Comparison of ENCODE assay signal across 20 cellular contexts in the genomic region with DNA sequence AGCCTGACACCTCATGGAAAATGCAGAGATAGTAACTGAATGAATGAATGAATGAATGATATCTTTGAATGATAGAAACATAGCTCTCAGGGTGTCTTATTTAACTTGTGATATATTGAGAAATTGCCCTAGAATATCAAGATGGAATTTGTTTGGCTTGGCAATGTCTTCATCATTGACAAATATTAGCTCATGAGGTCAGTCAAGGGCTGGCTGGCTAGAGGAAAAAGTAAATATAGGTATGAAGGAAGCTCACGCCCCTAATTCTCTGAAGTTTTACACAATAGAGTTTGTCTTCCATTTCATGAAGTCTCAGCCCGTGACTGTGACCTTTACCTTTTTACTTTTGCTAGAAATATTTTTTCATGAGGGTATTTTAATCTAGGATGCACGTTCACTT.
"Had no signal": no experiment of that assay in that cellular context is flagged by ENCODE, and none has a peak within 500 bp of the region (broad histone marks: within the 10 kb centered on the region; RNA-seq: fewer than 3 reads in every experiment).

No MANE protein-coding gene starts in this region.

- H3K27me3 ChIP-seq: ovary, suprapubic skin had no signal

- H3K4me1 ChIP-seq: left ventricle myocardium inferior, suprapubic skin had no signal

- H3K27ac ChIP-seq: left ventricle myocardium inferior, ovary, suprapubic skin had no signal

- H3K4me3 ChIP-seq: left ventricle myocardium inferior, ovary, suprapubic skin had no signal

- DNase-seq: activated B cell treated with CpG ODN at 0.5 μM for 24 hours; activated CD4-positive, alpha-beta T cell treated with anti-CD3 and anti-CD28 coated beads for 36 hours; activated CD4-positive, alpha-beta T cell treated with anti-CD3 and anti-CD28 coated beads, Interleukin-2, amount 50 U/mL, for 4 hours; activated CD8-positive, alpha-beta memory T cell treated with anti-CD3 and anti-CD28 coated beads, Interleukin-2, amount 50 U/mL, for 48 hours; activated naive CD4-positive, alpha-beta T cell treated with anti-CD3 and anti-CD28 coated beads, Interleukin-2, amount 10 ng/mL, durations not matched to agents 7 days and 5 days; activated naive CD8-positive, alpha-beta T cell treated with anti-CD3 and anti-CD28 coated beads, Interleukin-2, amount 50 U/mL, for 24 hours; activated T-cell treated with anti-CD3 and anti-CD28 coated beads, Interleukin-2, amount 50 U/mL, for 4 hours; effector CD8-positive, alpha-beta T cell; erythroblast; foreskin fibroblast; kidney; left ventricle myocardium inferior; ovary; right cardiac atrium; stimulated activated CD4-positive, alpha-beta T cell treated with anti-CD3 and anti-CD28 coated beads, Interleukin-1b, Interleukin-23, amount 100 ng/mL, for 48 hours; stimulated activated naive CD8-positive, alpha-beta T cell treated with anti-CD3 and anti-CD28 coated beads, Interleukin-15, amount 100 ng/mL, for 72 hours; T-helper 9 cell; trophoblast cell had no signal

- ATAC-seq: activated CD4-positive, alpha-beta T cell treated with anti-CD3 and anti-CD28 coated beads for 36 hours; activated naive CD8-positive, alpha-beta T cell treated with anti-CD3 and anti-CD28 coated beads, Interleukin-2, amount 50 U/mL, for 24 hours; activated T-cell treated with anti-CD3 and anti-CD28 coated beads, Interleukin-2, amount 50 U/mL, for 4 hours; natural killer cell treated with Interleukin-12 subunit alpha and Interleukin-12 subunit beta and Interleukin-15 and Interleukin-18, amount 100 ng/mL, for 72 hours; right cardiac atrium; stimulated activated naive CD8-positive, alpha-beta T cell treated with anti-CD3 and anti-CD28 coated beads, Interleukin-15, amount 100 ng/mL, for 72 hours had no signal

- H3K9me3 ChIP-seq: ovary had no signal

- H3K36me3 ChIP-seq: left ventricle myocardium inferior, ovary, suprapubic skin had no signal
